In the genomic region with DNA sequence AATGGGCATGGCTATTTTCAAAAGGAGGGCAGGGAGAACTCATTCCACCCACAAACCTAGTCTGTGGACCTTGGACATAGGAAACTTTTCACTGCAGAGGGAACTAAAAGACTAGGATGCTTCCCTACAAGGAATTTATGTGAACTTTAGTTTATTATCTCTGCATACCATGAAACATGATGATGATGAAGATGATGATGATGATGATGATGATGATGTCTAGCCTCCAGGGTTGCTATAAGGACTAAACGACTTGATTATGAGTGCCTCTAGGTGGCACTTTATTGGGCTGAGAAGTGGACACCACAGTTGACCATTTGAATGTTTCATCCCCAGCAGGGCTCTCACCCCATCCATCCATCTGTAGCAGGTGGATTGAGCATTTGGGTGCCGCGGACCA, we compare ENCODE assay signal across 30 cellular contexts.
"Had no signal": no experiment of that assay in that cellular context is flagged by ENCODE, and none has a peak within 500 bp of the region (broad histone marks: within the 10 kb centered on the region; RNA-seq: fewer than 3 reads in every experiment).

No MANE protein-coding gene starts in this region.

- ATAC-seq: naive thymus-derived CD4-positive, alpha-beta T cell; natural killer cell; psoas muscle; right cardiac atrium; sciatic nerve; stimulated activated memory B cell treated with anti-CD40 and anti-IgM and Interleukin-4, amounts not matched to agents 10 μg/mL and 1 μg/mL and 100 μg/mL, for 72 hours; stimulated activated naive CD8-positive, alpha-beta T cell treated with anti-CD3 and anti-CD28 coated beads, Interleukin-15, amount 100 ng/mL, for 72 hours; stimulated activated naive CD8-positive, alpha-beta T cell treated with anti-CD3 and anti-CD28 coated beads, Interleukin-15, Interleukin-2, amounts not matched to agents 100 U/mL and 50 U/mL, for 24 hours had no signal

- DNase-seq: naive thymus-derived CD4-positive, alpha-beta T cell; natural killer cell; occipital lobe; ovary; posterior cingulate gyrus; psoas muscle; right cardiac atrium; spleen; stimulated activated CD4-positive, alpha-beta T cell treated with anti-CD3 and anti-CD28 coated beads, Interleukin-12 subunit alpha, Interleukin-12 subunit beta, amount 100 ng/mL, for 4 hours; stimulated activated CD4-positive, alpha-beta T cell treated with anti-CD3 and anti-CD28 coated beads, Interleukin-1b, Interleukin-23, amount 100 ng/mL, for 48 hours; stimulated activated CD4-positive, alpha-beta T cell treated with anti-CD3 and anti-CD28 coated beads, Interleukin-4, amount 100 ng/mL, for 1 hour; stimulated activated CD4-positive, alpha-beta T cell treated with anti-CD3 and anti-CD28 coated beads, Interleukin-4, amount 100 ng/mL, for 4 hours; stimulated activated CD8-positive, alpha-beta memory T cell treated with anti-CD3 and anti-CD28 coated beads, Interleukin-4, amount 100 ng/mL, for 48 hours; stimulated activated naive CD4-positive, alpha-beta T cell; stimulated activated naive CD8-positive, alpha-beta T cell treated with anti-CD3 and anti-CD28 coated beads, Interleukin-15, amount 100 ng/mL, for 72 hours; stimulated activated naive CD8-positive, alpha-beta T cell treated with anti-CD3 and anti-CD28 coated beads, Interleukin-15, Interleukin-2, amounts not matched to agents 100 U/mL and 50 U/mL, for 24 hours; substantia nigra; testis; tibial artery; transverse colon; upper lobe of left lung had no signal

- H3K4me2 ChIP-seq: neural progenitor cell, smooth muscle cell had no signal

- H3K79me2 ChIP-seq: parathyroid adenoma had no signal

- H3K9ac ChIP-seq: neural progenitor cell, parathyroid adenoma had no signal

- H3K9me3 ChIP-seq: ovary, psoas muscle, spleen, suprapubic skin, testis, tibial artery, transverse colon, upper lobe of left lung, vagina had no signal

- H3K27ac ChIP-seq: neural progenitor cell, ovary, parathyroid adenoma, psoas muscle, skin epidermis, spleen, suprapubic skin, testis, tibial artery, transverse colon, upper lobe of left lung, vagina had no signal

- H3K4me3 ChIP-seq: neural progenitor cell, ovary, psoas muscle, skin epidermis, smooth muscle cell, spleen, suprapubic skin, testis, tibial artery, transverse colon, upper lobe of left lung, vagina had no signal

- H2AFZ ChIP-seq: neural progenitor cell, parathyroid adenoma had no signal

- H3K36me3 ChIP-seq: neural progenitor cell, ovary, spleen, suprapubic skin, tibial artery, transverse colon, upper lobe of left lung, vagina had no signal

- FAIRE-seq: urothelium cell line had no signal

- H3K27me3 ChIP-seq: neural progenitor cell, ovary, spleen, suprapubic skin, testis, tibial artery, transverse colon, upper lobe of left lung, vagina had no signal

- H3K4me1 ChIP-seq: psoas muscle, spleen, suprapubic skin, testis, tibial artery, transverse colon, vagina had no signal
